In genomic region chr2:131516621-131517020, GRCh38 we compare ENCODE assay signal across 1 cellular context.
TF ChIP-seq lines count a peak whose summit lies in the region.

No MANE protein-coding gene starts in this region.

TF ChIP-seq in HepG2, 621 proteins besides CTCF, POLR2A, EP300 and RAD21:
- TF ChIP-seq AGO2 (optimal IDR thresholded peaks at IDR 0.05; ENCODE audit: low read depth, low read length): peak; percentile 47
- peak; percentile 35 for TF ChIP-seq STAG1 (CRISPR knock-in tag; IDR thresholded peaks at IDR 0.05)
